In the genomic region with DNA sequence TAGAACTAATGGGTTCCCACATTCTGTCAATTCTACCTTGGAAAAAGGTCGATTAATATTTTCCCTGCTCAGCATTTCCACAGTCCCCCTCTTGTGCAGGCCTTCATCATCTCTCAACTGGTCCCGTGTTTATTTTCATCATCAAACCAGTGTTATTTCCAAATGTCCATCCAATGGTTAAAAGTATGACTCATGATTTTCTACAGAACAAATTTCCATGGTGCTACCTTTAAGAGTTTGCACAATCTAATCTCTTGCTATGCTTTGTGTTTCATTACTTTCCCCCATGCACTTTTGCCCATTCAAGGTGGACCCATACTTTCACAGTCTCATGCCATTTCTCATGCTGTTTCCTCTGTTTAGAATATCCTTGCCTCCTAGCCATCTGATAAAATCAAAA, we compare ENCODE assay signal across 29 cellular contexts.
"Had no signal": no experiment of that assay in that cellular context is flagged by ENCODE, and none has a peak within 500 bp of the region (broad histone marks: within the 10 kb centered on the region; RNA-seq: fewer than 3 reads in every experiment).

No MANE protein-coding gene starts in this region.

- ATAC-seq: activated CD8-positive, alpha-beta memory T cell treated with anti-CD3 and anti-CD28 coated beads, Interleukin-2, amount 10 ng/mL, durations not matched to agents 7 days and 5 days; activated naive CD8-positive, alpha-beta T cell treated with anti-CD3 and anti-CD28 coated beads, Interleukin-2, amount 50 U/mL, for 24 hours; Panc1 had no signal

- DNase-seq: activated CD4-positive, alpha-beta memory T cell treated with anti-CD3 and anti-CD28 coated beads, Interleukin-2, amount 10 ng/mL, durations not matched to agents 7 days and 5 days; activated CD4-positive, alpha-beta T cell treated with anti-CD3 and anti-CD28 coated beads for 1 hour; activated CD4-positive, alpha-beta T cell treated with anti-CD3 and anti-CD28 coated beads for 48 hours; activated CD4-positive, CD25-positive, alpha-beta regulatory T cell; activated CD8-positive, alpha-beta memory T cell treated with anti-CD3 and anti-CD28 coated beads for 24 hours; activated CD8-positive, alpha-beta memory T cell treated with anti-CD3 and anti-CD28 coated beads, Interleukin-2, amount 10 ng/mL, durations not matched to agents 7 days and 5 days; activated CD8-positive, alpha-beta memory T cell treated with anti-CD3 and anti-CD28 coated beads, Interleukin-2, amount 50 U/mL, for 48 hours; activated effector memory CD4-positive, alpha-beta T cell treated with Interleukin-2 at 50 U/mL for 16 hours; activated naive CD4-positive, alpha-beta T cell treated with anti-CD3 and anti-CD28 coated beads, Interleukin-2, amount 10 ng/mL, durations not matched to agents 7 days and 5 days; activated naive CD8-positive, alpha-beta T cell treated with anti-CD3 and anti-CD28 coated beads, Interleukin-2, amount 50 U/mL, for 24 hours; activated T-cell treated with anti-CD3 and anti-CD28 coated beads, Interleukin-2, amount 50 U/mL, for 48 hours; amniotic stem cell; aorta; brain microvascular endothelial cell; central memory CD4-positive, alpha-beta T cell; MG63; NCI-H1092; NCI-H1436 treated with DMSO at 0.1 percent for 48 hours; NCI-H1694 treated with DMSO at 0.1 percent for 48 hours; NCI-H2029; NCI-H345; NCI-H524 treated with DMSO at 0.1 percent for 48 hours; SHP77; SJCRH30; T1000; WERI-Rb-1 had no signal

- H3K27ac ChIP-seq: brain microvascular endothelial cell, KMS-11, SJCRH30, SK-N-MC, WERI-Rb-1 had no signal

- H3K4me2 ChIP-seq: KMS-11 had no signal

- H3K36me3 ChIP-seq: brain microvascular endothelial cell, MG63, SJCRH30, WERI-Rb-1 had no signal

- H3K9me3 ChIP-seq: MG63, SJCRH30 had no signal

- H3K9ac ChIP-seq: KMS-11 had no signal

- H3K4me3 ChIP-seq: MG63, SJCRH30, SK-N-MC had no signal

- H3K4me1 ChIP-seq: SJCRH30 had no signal

- H3K27me3 ChIP-seq: brain microvascular endothelial cell, MG63, SJCRH30 had no signal
